ENCODE assay signal across 1 cellular context in the genomic region with DNA sequence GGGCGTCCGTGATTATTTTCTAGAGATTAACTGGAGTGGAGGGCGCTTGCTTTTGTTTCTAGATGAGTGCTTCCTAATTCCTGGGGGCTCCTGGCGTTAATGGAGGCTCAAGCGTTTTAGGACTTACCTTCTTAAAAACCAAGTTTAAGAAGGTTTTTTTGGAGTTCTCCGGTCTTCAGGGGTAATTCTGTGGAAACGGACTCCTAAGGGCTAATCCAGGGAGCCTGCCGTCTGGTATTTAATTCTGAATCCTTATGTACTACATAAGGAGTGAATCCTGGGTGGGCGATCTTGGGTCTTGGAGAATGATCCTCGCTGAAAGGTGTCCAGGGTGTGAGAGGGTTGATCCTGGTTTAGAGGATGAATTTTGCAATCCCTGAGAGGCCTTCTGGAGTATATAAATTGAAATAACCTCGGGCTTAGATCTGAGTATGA.
TF ChIP-seq lines count a peak whose summit lies in the region.

No MANE protein-coding gene starts in this region.

TF ChIP-seq in HepG2, 621 proteins besides CTCF, POLR2A, EP300 and RAD21:
- TF ChIP-seq, protein P1, sequence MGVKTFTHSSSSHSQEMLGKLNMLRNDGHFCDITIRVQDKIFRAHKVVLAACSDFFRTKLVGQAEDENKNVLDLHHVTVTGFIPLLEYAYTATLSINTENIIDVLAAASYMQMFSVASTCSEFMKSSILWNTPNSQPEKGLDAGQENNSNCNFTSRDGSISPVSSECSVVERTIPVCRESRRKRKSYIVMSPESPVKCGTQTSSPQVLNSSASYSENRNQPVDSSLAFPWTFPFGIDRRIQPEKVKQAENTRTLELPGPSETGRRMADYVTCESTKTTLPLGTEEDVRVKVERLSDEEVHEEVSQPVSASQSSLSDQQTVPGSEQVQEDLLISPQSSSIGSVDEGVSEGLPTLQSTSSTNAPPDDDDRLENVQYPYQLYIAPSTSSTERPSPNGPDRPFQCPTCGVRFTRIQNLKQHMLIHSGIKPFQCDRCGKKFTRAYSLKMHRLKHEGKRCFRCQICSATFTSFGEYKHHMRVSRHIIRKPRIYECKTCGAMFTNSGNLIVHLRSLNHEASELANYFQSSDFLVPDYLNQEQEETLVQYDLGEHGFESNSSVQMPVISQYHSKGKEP (CRISPR knock-in tag; IDR thresholded peaks at IDR 0.05) = no peak
- TF ChIP-seq PAWR (CRISPR knock-in tag; IDR thresholded peaks at IDR 0.05; ENCODE audit: borderline replicate concordance) (no peak), ZNF670 (CRISPR knock-in tag; IDR thresholded peaks at IDR 0.05; ENCODE audit: borderline replicate concordance) (0 out of 2 replicates have a peak, but pooled peaks have one; percentile 2), ZSCAN9 (CRISPR knock-in tag; IDR thresholded peaks at IDR 0.05; ENCODE audit: borderline replicate concordance) (no peak), ZNF24 (IDR thresholded peaks at IDR 0.05) (0 out of 2 replicates have a peak, but pooled peaks have one; percentile 27), ZFX (CRISPR knock-in tag; IDR thresholded peaks at IDR 0.05; ENCODE audit: low read depth) (no peak), HDAC1 (CRISPR knock-in tag; IDR thresholded peaks at IDR 0.05) (peak; percentile 12; the same call in 1 of the 2 replicates), ZNF761 (CRISPR knock-in tag; conservative IDR thresholded peaks at IDR 0.05) (no peak), FIP1L1 (IDR thresholded peaks at IDR 0.05; ENCODE audit: borderline replicate concordance, insufficient read depth, low read depth, low read length) (no peak), KDM1A (CRISPR knock-in tag; IDR thresholded peaks at IDR 0.05) (no peak), EZH2 (conservative IDR thresholded peaks at IDR 0.05; ENCODE audit: low read depth, low read length) (no peak), HDAC6 (IDR thresholded peaks at IDR 0.05; ENCODE audit: low read depth, low read length) (0 out of 2 replicates have a peak, but pooled peaks have one; percentile 80), TBX3 (IDR thresholded peaks at IDR 0.05; ENCODE audit: borderline replicate concordance) (no peak), ZNF607 (CRISPR knock-in tag; IDR thresholded peaks at IDR 0.05; ENCODE audit: borderline replicate concordance) (0 out of 2 replicates have a peak, but pooled peaks have one; percentile 2), KDM5A (IDR thresholded peaks at IDR 0.05; ENCODE audit: borderline replicate concordance, low read length) (peak; percentile 70)
- TF ChIP-seq, protein P2, sequence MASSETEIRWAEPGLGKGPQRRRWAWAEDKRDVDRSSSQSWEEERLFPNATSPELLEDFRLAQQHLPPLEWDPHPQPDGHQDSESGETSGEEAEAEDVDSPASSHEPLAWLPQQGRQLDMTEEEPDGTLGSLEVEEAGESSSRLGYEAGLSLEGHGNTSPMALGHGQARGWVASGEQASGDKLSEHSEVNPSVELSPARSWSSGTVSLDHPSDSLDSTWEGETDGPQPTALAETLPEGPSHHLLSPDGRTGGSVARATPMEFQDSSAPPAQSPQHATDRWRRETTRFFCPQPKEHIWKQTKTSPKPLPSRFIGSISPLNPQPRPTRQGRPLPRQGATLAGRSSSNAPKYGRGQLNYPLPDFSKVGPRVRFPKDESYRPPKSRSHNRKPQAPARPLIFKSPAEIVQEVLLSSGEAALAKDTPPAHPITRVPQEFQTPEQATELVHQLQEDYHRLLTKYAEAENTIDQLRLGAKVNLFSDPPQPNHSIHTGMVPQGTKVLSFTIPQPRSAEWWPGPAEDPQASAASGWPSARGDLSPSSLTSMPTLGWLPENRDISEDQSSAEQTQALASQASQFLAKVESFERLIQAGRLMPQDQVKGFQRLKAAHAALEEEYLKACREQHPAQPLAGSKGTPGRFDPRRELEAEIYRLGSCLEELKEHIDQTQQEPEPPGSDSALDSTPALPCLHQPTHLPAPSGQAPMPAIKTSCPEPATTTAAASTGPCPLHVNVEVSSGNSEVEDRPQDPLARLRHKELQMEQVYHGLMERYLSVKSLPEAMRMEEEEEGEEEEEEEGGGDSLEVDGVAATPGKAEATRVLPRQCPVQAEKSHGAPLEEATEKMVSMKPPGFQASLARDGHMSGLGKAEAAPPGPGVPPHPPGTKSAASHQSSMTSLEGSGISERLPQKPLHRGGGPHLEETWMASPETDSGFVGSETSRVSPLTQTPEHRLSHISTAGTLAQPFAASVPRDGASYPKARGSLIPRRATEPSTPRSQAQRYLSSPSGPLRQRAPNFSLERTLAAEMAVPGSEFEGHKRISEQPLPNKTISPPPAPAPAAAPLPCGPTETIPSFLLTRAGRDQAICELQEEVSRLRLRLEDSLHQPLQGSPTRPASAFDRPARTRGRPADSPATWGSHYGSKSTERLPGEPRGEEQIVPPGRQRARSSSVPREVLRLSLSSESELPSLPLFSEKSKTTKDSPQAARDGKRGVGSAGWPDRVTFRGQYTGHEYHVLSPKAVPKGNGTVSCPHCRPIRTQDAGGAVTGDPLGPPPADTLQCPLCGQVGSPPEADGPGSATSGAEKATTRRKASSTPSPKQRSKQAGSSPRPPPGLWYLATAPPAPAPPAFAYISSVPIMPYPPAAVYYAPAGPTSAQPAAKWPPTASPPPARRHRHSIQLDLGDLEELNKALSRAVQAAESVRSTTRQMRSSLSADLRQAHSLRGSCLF (CRISPR knock-in tag; IDR thresholded peaks at IDR 0.05; ENCODE audit: borderline replicate concordance) = no peak
- TF ChIP-seq, protein P3, sequence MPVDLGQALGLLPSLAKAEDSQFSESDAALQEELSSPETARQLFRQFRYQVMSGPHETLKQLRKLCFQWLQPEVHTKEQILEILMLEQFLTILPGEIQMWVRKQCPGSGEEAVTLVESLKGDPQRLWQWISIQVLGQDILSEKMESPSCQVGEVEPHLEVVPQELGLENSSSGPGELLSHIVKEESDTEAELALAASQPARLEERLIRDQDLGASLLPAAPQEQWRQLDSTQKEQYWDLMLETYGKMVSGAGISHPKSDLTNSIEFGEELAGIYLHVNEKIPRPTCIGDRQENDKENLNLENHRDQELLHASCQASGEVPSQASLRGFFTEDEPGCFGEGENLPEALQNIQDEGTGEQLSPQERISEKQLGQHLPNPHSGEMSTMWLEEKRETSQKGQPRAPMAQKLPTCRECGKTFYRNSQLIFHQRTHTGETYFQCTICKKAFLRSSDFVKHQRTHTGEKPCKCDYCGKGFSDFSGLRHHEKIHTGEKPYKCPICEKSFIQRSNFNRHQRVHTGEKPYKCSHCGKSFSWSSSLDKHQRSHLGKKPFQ (CRISPR knock-in tag; IDR thresholded peaks at IDR 0.05; ENCODE audit: insufficient replicate concordance) = peak; percentile 34
- TF ChIP-seq, protein P4, sequence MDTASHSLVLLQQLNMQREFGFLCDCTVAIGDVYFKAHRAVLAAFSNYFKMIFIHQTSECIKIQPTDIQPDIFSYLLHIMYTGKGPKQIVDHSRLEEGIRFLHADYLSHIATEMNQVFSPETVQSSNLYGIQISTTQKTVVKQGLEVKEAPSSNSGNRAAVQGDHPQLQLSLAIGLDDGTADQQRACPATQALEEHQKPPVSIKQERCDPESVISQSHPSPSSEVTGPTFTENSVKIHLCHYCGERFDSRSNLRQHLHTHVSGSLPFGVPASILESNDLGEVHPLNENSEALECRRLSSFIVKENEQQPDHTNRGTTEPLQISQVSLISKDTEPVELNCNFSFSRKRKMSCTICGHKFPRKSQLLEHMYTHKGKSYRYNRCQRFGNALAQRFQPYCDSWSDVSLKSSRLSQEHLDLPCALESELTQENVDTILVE (CRISPR knock-in tag; IDR thresholded peaks at IDR 0.05) = no peak
- TF ChIP-seq, protein P5, sequence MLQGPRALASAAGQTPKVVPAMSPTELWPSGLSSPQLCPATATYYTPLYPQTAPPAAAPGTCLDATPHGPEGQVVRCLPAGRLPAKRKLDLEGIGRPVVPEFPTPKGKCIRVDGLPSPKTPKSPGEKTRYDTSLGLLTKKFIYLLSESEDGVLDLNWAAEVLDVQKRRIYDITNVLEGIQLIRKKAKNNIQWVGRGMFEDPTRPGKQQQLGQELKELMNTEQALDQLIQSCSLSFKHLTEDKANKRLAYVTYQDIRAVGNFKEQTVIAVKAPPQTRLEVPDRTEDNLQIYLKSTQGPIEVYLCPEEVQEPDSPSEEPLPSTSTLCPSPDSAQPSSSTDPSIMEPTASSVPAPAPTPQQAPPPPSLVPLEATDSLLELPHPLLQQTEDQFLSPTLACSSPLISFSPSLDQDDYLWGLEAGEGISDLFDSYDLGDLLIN (CRISPR knock-in tag; IDR thresholded peaks at IDR 0.05; ENCODE audit: borderline replicate concordance) = no peak
